Comparison of ENCODE assay signal across 23 cellular contexts in the genomic region with DNA sequence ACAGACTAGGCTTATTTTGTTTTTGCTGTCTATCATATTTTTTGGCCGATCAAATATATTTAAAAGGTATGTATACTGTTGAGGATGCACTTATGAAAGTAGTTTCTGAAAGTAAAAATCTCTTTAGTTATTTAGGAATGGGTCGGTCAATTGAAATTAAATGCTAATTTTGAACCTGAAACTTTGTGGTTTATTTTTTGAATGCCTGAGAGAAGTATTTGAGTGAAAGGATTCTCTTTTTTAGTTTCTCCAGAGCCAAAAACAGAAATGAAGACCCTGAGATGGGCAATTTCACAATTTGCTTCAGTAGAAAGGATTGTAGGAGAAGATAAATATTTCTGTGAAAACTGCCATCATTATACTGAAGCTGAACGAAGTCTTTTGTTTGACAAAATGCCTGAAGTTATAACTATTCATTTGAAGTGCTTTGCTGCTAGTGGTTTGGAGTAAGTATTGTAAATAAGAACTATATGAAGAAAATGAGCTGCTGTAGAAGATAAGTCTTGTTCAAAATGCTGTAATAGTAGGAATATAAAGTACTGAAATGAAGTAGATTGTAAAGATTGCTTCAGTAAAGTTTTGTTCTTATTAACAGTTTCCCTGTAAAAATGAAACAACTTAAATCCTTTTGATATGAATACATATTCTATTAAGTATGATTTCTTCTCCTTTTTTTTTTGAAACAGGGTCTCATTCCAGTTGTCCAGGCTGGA.
"Had no signal": no experiment of that assay in that cellular context is flagged by ENCODE, and none has a peak within 500 bp of the region (broad histone marks: within the 10 kb centered on the region; RNA-seq: fewer than 3 reads in every experiment).

No MANE protein-coding gene starts in this region.

- H3K27ac Mint-ChIP-seq: activated B cell treated with CpG ODN at 0.5 μM for 24 hours; activated naive CD8-positive, alpha-beta T cell treated with anti-CD3 and anti-CD28 coated beads, Interleukin-2, amount 10 ng/mL, durations not matched to agents 7 days and 5 days; activated T-helper 1 cell treated with anti-CD3 and anti-CD28 coated beads, Interleukin-12 subunit alpha, Interleukin-12 subunit beta, Interleukin-2, Interleukin-4 antibody, amounts not matched to agents 30 ng/mL and 10 ng/mL and 1 ng/mL, durations not matched to agents 14 hours and 24 hours and 36 hours; brain; nephron progenitor cell had no signal

- H3K36me3 ChIP-seq: uterus had no signal

- H3K4me1 Mint-ChIP-seq: brain, nephron progenitor cell had no signal

- H3K9me3 ChIP-seq: colonic mucosa, gastrocnemius medialis, left lung, sigmoid colon, SJSA1, spleen, tibial artery, uterus had no signal

- H3K27me3 ChIP-seq: colonic mucosa, gastrocnemius medialis, left lung, sigmoid colon, SJSA1, spleen, tibial artery, uterus had no signal

- H3K9me3 Mint-ChIP-seq: activated B cell treated with CpG ODN at 0.5 μM for 24 hours; activated naive CD8-positive, alpha-beta T cell treated with anti-CD3 and anti-CD28 coated beads, Interleukin-2, amount 10 ng/mL, durations not matched to agents 7 days and 5 days; activated T-helper 1 cell treated with anti-CD3 and anti-CD28 coated beads, Interleukin-12 subunit alpha, Interleukin-12 subunit beta, Interleukin-2, Interleukin-4 antibody, amounts not matched to agents 30 ng/mL and 10 ng/mL and 1 ng/mL, durations not matched to agents 14 hours and 24 hours and 36 hours; brain; central memory CD8-positive, alpha-beta T cell; nephron progenitor cell had no signal

- ATAC-seq: gastrocnemius medialis, left lung had no signal

- H3K27ac ChIP-seq: colonic mucosa, gastrocnemius medialis, left lung, sigmoid colon, SJSA1, spleen, tibial artery, uterus had no signal

- H3K4me1 ChIP-seq: colonic mucosa, gastrocnemius medialis, left lung, sigmoid colon, tibial artery, uterus had no signal

- H3K27me3 Mint-ChIP-seq: activated B cell treated with CpG ODN at 0.5 μM for 24 hours; activated naive CD8-positive, alpha-beta T cell treated with anti-CD3 and anti-CD28 coated beads, Interleukin-2, amount 10 ng/mL, durations not matched to agents 7 days and 5 days; brain; central memory CD8-positive, alpha-beta T cell had no signal

- DNase-seq: activated B cell treated with CpG ODN at 0.5 μM for 24 hours; activated CD4-positive, alpha-beta T cell treated with anti-CD3 and anti-CD28 coated beads for 48 hours; activated naive CD4-positive, alpha-beta T cell; activated naive CD8-positive, alpha-beta T cell treated with anti-CD3 and anti-CD28 coated beads, Interleukin-2, amount 10 ng/mL, durations not matched to agents 7 days and 5 days; anterior cingulate cortex; colonic mucosa; erythroblast; gastrocnemius medialis; head of caudate nucleus; left lung; midbrain; nephron progenitor cell; nucleus accumbens; sigmoid colon; spleen; stimulated activated naive CD4-positive, alpha-beta T cell treated with Interleukin-2 at 50 U/mL for 16 hours; SW 1271; tibial artery; uterus had no signal

- H3K4me3 Mint-ChIP-seq: activated B cell treated with CpG ODN at 0.5 μM for 24 hours; activated naive CD8-positive, alpha-beta T cell treated with anti-CD3 and anti-CD28 coated beads, Interleukin-2, amount 10 ng/mL, durations not matched to agents 7 days and 5 days; activated T-helper 1 cell treated with anti-CD3 and anti-CD28 coated beads, Interleukin-12 subunit alpha, Interleukin-12 subunit beta, Interleukin-2, Interleukin-4 antibody, amounts not matched to agents 30 ng/mL and 10 ng/mL and 1 ng/mL, durations not matched to agents 14 hours and 24 hours and 36 hours; brain; central memory CD8-positive, alpha-beta T cell; nephron progenitor cell had no signal

- H3K4me3 ChIP-seq: colonic mucosa, gastrocnemius medialis, left lung, sigmoid colon, SJSA1, spleen, tibial artery, uterus had no signal
